ENCODE assay signal across 8 cellular contexts in genomic region chr12:68358532-68359485, GRCh38. TPM values are rescaled to one million over a fixed set of nuclear protein-coding genes. Genes with fewer than 3 reads are reported as not detected.
DNase-seq lines count a peak whose midpoint lies in the region; ATAC-seq and TF ChIP-seq lines count a peak whose summit lies in the region.

No MANE protein-coding gene starts in this region.

- DNase-seq in GM06990 (ENCODE audit: extremely low read depth, insufficient read length) (peak; percentile 29), HuH-7.5 (ENCODE audit: low spot score) (peak; percentile 19), SK-N-MC (ENCODE audit: low read depth, low spot score) (peak; percentile 57), anterior cingulate cortex (lab: John Stamatoyannopoulos, UW) (peak in 31 of 58 donors; percentile 0 to 64 (median 10)), hepatic stellate cell (ENCODE audit: low spot score) (peak; percentile 40), sigmoid colon (peak; percentile 80), cortex of kidney (lab: John Stamatoyannopoulos, UW) (no peak)

- no peaks in the 10 kb centered on the region for H3K9me3 ChIP-seq in SK-N-MC (ENCODE audit: low read depth, low read length)
- no peaks in the 10 kb centered on the region for H3K9me3 ChIP-seq in sigmoid colon

- peak; percentile 60 for ATAC-seq in GM21737 (IDR thresholded peaks at IDR 0.05; ENCODE audit: unreplicated experiment)

- peak; percentile 52 for TF ChIP-seq CTCF in GM06990 (IDR thresholded peaks at IDR 0.05; ENCODE audit: insufficient read depth, low read length, poor library complexity, severe bottlenecking)
- peak; percentile 37 to 71 (median 62) for TF ChIP-seq CTCF in sigmoid colon (IDR thresholded peaks at IDR 0.05)

- H3K27ac ChIP-seq in SK-N-MC (peak overlapping the region; percentile 75), sigmoid colon (peak overlapping the region in 2 of 4 donors; percentile 54 to 68)

- no peaks in the 10 kb centered on the region for H3K27me3 ChIP-seq in GM06990 (replicated peaks; ENCODE audit: control insufficient read depth, insufficient read depth, low read length)
- H3K27me3 ChIP-seq in sigmoid colon, result no peaks in the 10 kb centered on the region

- no peak for TF ChIP-seq POLR2A in sigmoid colon (IDR thresholded peaks at IDR 0.05)

- WGBS in sigmoid colon, 2 donors, result 51 to 57% methylated on average over 10 of the region's 10 CpGs

- H3K4me1 ChIP-seq in sigmoid colon, result peaks cover 0 to 23% (median 13%) of the 10 kb centered on the region in 4 donors

- H3K9ac ChIP-seq in SK-N-MC (ENCODE audit: insufficient read length), result peak overlapping the region; percentile 4

- TF ChIP-seq EP300 in sigmoid colon (IDR thresholded peaks at IDR 0.05), result no peak

- intact Hi-C loops in sigmoid colon (cut with DNase I), result loop anchor here (2.0 to 5.0 kb wide), 3 partner anchors 252 to 388 kb away; partner anchors contain the start of genes RAP1B and SLC35E3

- H3K4me3 ChIP-seq in GM06990 (replicated peaks; ENCODE audit: low read depth, low read length), result no peak overlapping the region; the same call in 1 of the 2 replicates
- no peak overlapping the region for H3K4me3 ChIP-seq in SK-N-MC
- H3K4me3 ChIP-seq in sigmoid colon, result no peak overlapping the region

- H3K36me3 ChIP-seq in GM06990 (ENCODE audit: control insufficient read depth, insufficient read depth, low read length) (no peaks in the 10 kb centered on the region), SK-N-MC (ENCODE audit: insufficient read depth, low read length) (no peaks in the 10 kb centered on the region), sigmoid colon (no peaks in the 10 kb centered on the region)

RNA-seq across cellular contexts. Expression of gene MDM1, which starts 26.6 kb away (rescaled TPM):
- 100 to 1,000 TPM in 1 of 4 donors, 10 to 100 TPM in 3; 73.3 to 113 (median 89.9) TPM for total RNA-seq in sigmoid colon
- polyA plus RNA-seq in sigmoid colon, result 1 to 10 TPM; 4.2 to 8.0 (median 5.4) TPM
